Comparison of ENCODE assay signal across 25 cellular contexts in genomic region chr17:71666047-71666446, GRCh38.
"Had no signal": no experiment of that assay in that cellular context is flagged by ENCODE, and none has a peak within 500 bp of the region (broad histone marks: within the 10 kb centered on the region; RNA-seq: fewer than 3 reads in every experiment).

No MANE protein-coding gene starts in this region.

- H3K9me3 ChIP-seq: body of pancreas, breast epithelium had no signal

- H3K27me3 ChIP-seq: adrenal gland, body of pancreas, breast epithelium had no signal

- H3K27ac ChIP-seq: adrenal gland, body of pancreas, breast epithelium had no signal

- H3K4me1 Mint-ChIP-seq: activated CD4-positive, alpha-beta T cell treated with anti-CD3 and anti-CD28 coated beads, Interleukin-2, amount 10 ng/mL, durations not matched to agents 24 days and 14 days had no signal

- ATAC-seq: activated CD8-positive, alpha-beta T cell treated with anti-CD3 and anti-CD28 coated beads for 36 hours; activated naive CD4-positive, alpha-beta T cell treated with anti-CD3 and anti-CD28 coated beads, Interleukin-2, amount 50 U/mL, for 72 hours; body of pancreas; K562; Panc1 had no signal

- H3K4me1 ChIP-seq: adrenal gland, body of pancreas, breast epithelium had no signal

- DNase-seq: activated CD4-positive, alpha-beta T cell treated with anti-CD3 and anti-CD28 coated beads, Interleukin-2, amount 10 ng/mL, durations not matched to agents 24 days and 14 days; activated CD4-positive, alpha-beta T cell treated with anti-CD3 and anti-CD28 coated beads, Interleukin-2, amount 50 U/mL, for 4 hours; activated CD8-positive, alpha-beta T cell treated with anti-CD3 and anti-CD28 coated beads for 36 hours; activated gamma-delta T cell treated with Interleukin-2 at 50 U/mL for 16 hours; activated naive CD4-positive, alpha-beta T cell treated with anti-CD3 and anti-CD28 coated beads for 36 hours; activated T-cell treated with anti-CD3 and anti-CD28 coated beads, Interleukin-2, amount 50 U/mL, for 24 hours; adrenal gland; body of pancreas; caudate nucleus; NCI-H1105; NCI-H1417 treated with DMSO at 0.1 percent for 48 hours; NCI-H187 treated with DMSO at 0.1 percent for 48 hours; NCI-H2081; NCI-H226; NCI-H524 treated with DMSO at 0.1 percent for 48 hours; RPMI8226; SHP77 treated with DMSO at 0.1 percent for 48 hours; T1000 had no signal

- H3K4me3 Mint-ChIP-seq: activated CD4-positive, alpha-beta T cell treated with anti-CD3 and anti-CD28 coated beads, Interleukin-2, amount 10 ng/mL, durations not matched to agents 24 days and 14 days; activated CD8-positive, alpha-beta T cell treated with anti-CD3 and anti-CD28 coated beads for 36 hours; activated naive CD4-positive, alpha-beta T cell treated with anti-CD3 and anti-CD28 coated beads for 36 hours; activated T-cell treated with anti-CD3 and anti-CD28 coated beads, Interleukin-2, amount 50 U/mL, for 24 hours; activated T-helper 1 cell treated with anti-CD3 and anti-CD28 coated beads, Interleukin-12 subunit alpha, Interleukin-12 subunit beta, Interleukin-2, Interleukin-4 antibody, amounts not matched to agents 30 ng/mL and 10 ng/mL and 1 ng/mL, durations not matched to agents 14 hours and 24 hours and 36 hours had no signal

- H3K36me3 ChIP-seq: adrenal gland, breast epithelium had no signal

- H3K27ac Mint-ChIP-seq: activated CD4-positive, alpha-beta T cell treated with anti-CD3 and anti-CD28 coated beads, Interleukin-2, amount 10 ng/mL, durations not matched to agents 24 days and 14 days; activated CD8-positive, alpha-beta T cell treated with anti-CD3 and anti-CD28 coated beads for 36 hours; activated naive CD4-positive, alpha-beta T cell treated with anti-CD3 and anti-CD28 coated beads for 36 hours; activated naive CD4-positive, alpha-beta T cell treated with anti-CD3 and anti-CD28 coated beads, Interleukin-2, amount 50 U/mL, for 72 hours; activated T-cell treated with anti-CD3 and anti-CD28 coated beads, Interleukin-2, amount 50 U/mL, for 24 hours; activated T-helper 1 cell treated with anti-CD3 and anti-CD28 coated beads, Interleukin-12 subunit alpha, Interleukin-12 subunit beta, Interleukin-2, Interleukin-4 antibody, amounts not matched to agents 30 ng/mL and 10 ng/mL and 1 ng/mL, durations not matched to agents 14 hours and 24 hours and 36 hours had no signal

- H3K27me3 Mint-ChIP-seq: activated CD4-positive, alpha-beta T cell treated with anti-CD3 and anti-CD28 coated beads, Interleukin-2, amount 10 ng/mL, durations not matched to agents 24 days and 14 days; activated CD8-positive, alpha-beta T cell treated with anti-CD3 and anti-CD28 coated beads for 36 hours; activated T-cell treated with anti-CD3 and anti-CD28 coated beads, Interleukin-2, amount 50 U/mL, for 24 hours had no signal

- FAIRE-seq: astrocyte, K562, TTC549 had no signal

- H3K4me3 ChIP-seq: adrenal gland, body of pancreas, breast epithelium, K562 had no signal
